Comparison of ENCODE assay signal across 9 cellular contexts in the genomic region with DNA sequence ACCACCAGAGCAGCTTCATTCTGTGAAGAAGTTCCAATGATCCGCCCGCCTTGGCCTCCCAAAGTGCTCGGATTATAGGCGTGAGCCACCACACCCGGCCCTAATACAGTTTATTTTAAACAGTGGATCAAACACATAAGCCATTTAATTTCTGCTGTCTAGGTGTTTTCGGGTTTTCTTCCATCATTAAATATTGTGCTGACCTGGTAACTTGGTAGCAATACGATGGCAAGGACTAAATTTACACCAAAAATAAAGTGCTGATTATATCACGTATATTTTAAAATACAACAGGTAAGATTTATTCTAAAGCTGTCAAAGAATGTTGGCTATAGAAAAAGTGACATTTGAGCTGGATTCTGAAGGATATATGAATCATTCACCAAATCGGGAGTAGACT. TPM values are rescaled to one million over a fixed set of nuclear protein-coding genes. Genes with fewer than 3 reads are reported as not detected.
A peak's percentile ranks its signal among the peaks of the same experiment; 100 is the strongest.
DNase-seq lines count a peak whose midpoint lies in the region; ATAC-seq and TF ChIP-seq lines count a peak whose summit lies in the region.
"Had no signal": no experiment of that assay in that cellular context is flagged by ENCODE, and none has a peak within 500 bp of the region (broad histone marks: within the 10 kb centered on the region; RNA-seq: fewer than 3 reads in every experiment).

No MANE protein-coding gene starts in this region.

- no peaks in the 10 kb centered on the region for H3K9me2 ChIP-seq in SK-N-SH

- peak overlapping the region; percentile 95 for H3K27ac Mint-ChIP-seq in activated CD8-positive, alpha-beta T cell treated with anti-CD3 and anti-CD28 coated beads, Interleukin-2, amount 10 ng/mL, durations not matched to agents 7 days and 5 days
- H3K27ac Mint-ChIP-seq in stimulated activated naive B cell treated with anti-CD40 and anti-IgM and Interleukin-4, amounts not matched to agents 10 μg/mL and 1 μg/mL and 100 μg/mL, for 72 hours: no peak overlapping the region

- H4K20me1 ChIP-seq in SK-N-SH (ENCODE audit: insufficient read depth): peaks cover 19% of the 10 kb centered on the region; the same call in 1 of the 2 replicates

- no peak for ATAC-seq in SK-N-SH treated with all-trans-retinoic acid at 6 μM for 48 hours
- no peak for ATAC-seq in activated CD8-positive, alpha-beta T cell treated with anti-CD3 and anti-CD28 coated beads, Interleukin-2, amount 10 ng/mL, durations not matched to agents 7 days and 5 days
- ATAC-seq in stimulated activated naive B cell treated with anti-CD40 and anti-IgM and Interleukin-4, amounts not matched to agents 10 μg/mL and 1 μg/mL and 100 μg/mL, for 72 hours (replicated peaks): no peak

- no peaks in the 10 kb centered on the region for H3K9me3 Mint-ChIP-seq in activated CD8-positive, alpha-beta T cell treated with anti-CD3 and anti-CD28 coated beads, Interleukin-2, amount 10 ng/mL, durations not matched to agents 7 days and 5 days (ENCODE audit: insufficient read depth)
- H3K9me3 Mint-ChIP-seq in stimulated activated naive B cell treated with anti-CD40 and anti-IgM and Interleukin-4, amounts not matched to agents 10 μg/mL and 1 μg/mL and 100 μg/mL, for 72 hours: peaks cover 0 to 4% of the 10 kb centered on the region in 2 donors

- no peak overlapping the region for H3K27ac ChIP-seq in SK-N-SH (ENCODE audit: low read depth in 2 of 2, low read length in 1 of 2)

- peak overlapping the region; percentile 96 for H3K4me3 Mint-ChIP-seq in activated CD8-positive, alpha-beta T cell treated with anti-CD3 and anti-CD28 coated beads, Interleukin-2, amount 10 ng/mL, durations not matched to agents 7 days and 5 days
- peak overlapping the region; percentile 90 to 96 for H3K4me3 Mint-ChIP-seq in stimulated activated naive B cell treated with anti-CD40 and anti-IgM and Interleukin-4, amounts not matched to agents 10 μg/mL and 1 μg/mL and 100 μg/mL, for 72 hours

- H2AFZ ChIP-seq in SK-N-SH (ENCODE audit: low read depth): no peak overlapping the region

- H3K27me3 Mint-ChIP-seq in activated CD8-positive, alpha-beta T cell treated with anti-CD3 and anti-CD28 coated beads, Interleukin-2, amount 10 ng/mL, durations not matched to agents 7 days and 5 days (ENCODE audit: low read depth): peaks cover 1% of the 10 kb centered on the region
- H3K27me3 Mint-ChIP-seq in stimulated activated naive B cell treated with anti-CD40 and anti-IgM and Interleukin-4, amounts not matched to agents 10 μg/mL and 1 μg/mL and 100 μg/mL, for 72 hours: peaks cover 0 to 3% of the 10 kb centered on the region in 2 donors

- in situ Hi-C loops in GM13976 (cut with MboI; ENCODE audit: low sequenced_read_pairs, unreplicated experiment): no loop called here

- H3K4me1 ChIP-seq in SK-N-SH (ENCODE audit: control insufficient read depth in 1 of 2, insufficient read depth in 2 of 2, low read depth in 1 of 2, low read length in 1 of 2): peaks cover 5 to 13% of the 10 kb centered on the region in 2 experiments; a peak in 3 of 4 replicates

- TF ChIP-seq CTCF in SK-N-SH (IDR thresholded peaks at IDR 0.05) (no peak), GM13976 (IDR thresholded peaks at IDR 0.05; ENCODE audit: borderline replicate concordance, control extremely low read depth, extremely low read depth, insufficient read depth, missing control alignments) (no peak)

- H3K36me3 Mint-ChIP-seq in activated CD8-positive, alpha-beta T cell treated with anti-CD3 and anti-CD28 coated beads, Interleukin-2, amount 10 ng/mL, durations not matched to agents 7 days and 5 days (ENCODE audit: low read depth): peaks cover 16% of the 10 kb centered on the region
- peaks cover 8 to 13% of the 10 kb centered on the region in 2 donors for H3K36me3 Mint-ChIP-seq in stimulated activated naive B cell treated with anti-CD40 and anti-IgM and Interleukin-4, amounts not matched to agents 10 μg/mL and 1 μg/mL and 100 μg/mL, for 72 hours

- no peaks in the 10 kb centered on the region for H3F3A ChIP-seq in SK-N-SH (replicated peaks; ENCODE audit: insufficient read depth)

- CTCF ChIA-PET in SK-N-SH (lab: Yijun Ruan, JAX): interaction anchor here (0.8 to 2.0 kb wide), 2 partner anchors 47 to 139 kb away, joined by 3 to 7 read pairs; partner anchors contain the start of gene ITM2B
- CTCF ChIA-PET in activated CD8-positive, alpha-beta T cell treated with anti-CD3 and anti-CD28 coated beads, Interleukin-2, amount 10 ng/mL, durations not matched to agents 7 days and 5 days (lab: Charles Lee): interaction anchor here (0.6 to 3.8 kb wide), 14 partner anchors 8 to 1349 kb away, joined by 3 to 54 read pairs (median 9); partner anchors contain the start of gene NUDT15

- H3K9ac ChIP-seq in SK-N-SH: peak overlapping the region; percentile 95; the same call in 1 of the 2 replicates

- peaks cover 0 to 7% of the 10 kb centered on the region in 2 experiments for H3K36me3 ChIP-seq in SK-N-SH (replicated peaks in 1 of 2; ENCODE audit: control insufficient read depth in 1 of 2, insufficient read depth in 2 of 2, low read length in 1 of 2)

- no peak for TF ChIP-seq EP300 in SK-N-SH (IDR thresholded peaks at IDR 0.05; ENCODE audit: borderline replicate concordance in 1 of 2, low read depth in 1 of 2, low read length in 1 of 2)

- H3K4me3 ChIP-seq in SK-N-SH (ENCODE audit: low read depth in 2 of 2, low read length in 1 of 2) (peak overlapping the region; percentile 96 to 98), iPS-18c (ENCODE audit: insufficient read depth, low read depth, low read length) (peak overlapping the region; percentile 94; the same call in 1 of the 2 replicates)

- H3K27me3 ChIP-seq in SK-N-SH (ENCODE audit: insufficient read depth): no peaks in the 10 kb centered on the region

- DNase-seq in SK-N-SH (no peak), GM13976 (ENCODE audit: low spot score) (no peak), GOT3 (lab: John Stamatoyannopoulos, UW) (no peak), CD1c-positive myeloid dendritic cell (ENCODE audit: extremely low spot score) (no peak)
- DNase-seq in activated CD8-positive, alpha-beta T cell treated with anti-CD3 and anti-CD28 coated beads, Interleukin-2, amount 10 ng/mL, durations not matched to agents 7 days and 5 days: no peak
- no peak for DNase-seq in stimulated activated naive B cell treated with anti-CD40 and anti-IgM and Interleukin-4, amounts not matched to agents 10 μg/mL and 1 μg/mL and 100 μg/mL, for 72 hours
- DNase-seq: NCI-H1436 had no signal

- peak overlapping the region; percentile 78 for H3K4me2 ChIP-seq in SK-N-SH

- POLR2A ChIA-PET in SK-N-SH (lab: Yijun Ruan, JAX): interaction anchor here (0.6 kb wide), 1 partner anchor 131 kb away, joined by 3 read pairs; no protein-coding TSS in a partner anchor
- POLR2A ChIA-PET in activated CD8-positive, alpha-beta T cell treated with anti-CD3 and anti-CD28 coated beads, Interleukin-2, amount 10 ng/mL, durations not matched to agents 7 days and 5 days (lab: Charles Lee): interaction anchor here (2.0 to 2.9 kb wide), 3 partner anchors 15 to 139 kb away, joined by 12 to 27 read pairs (median 13); partner anchors contain the start of genes ITM2B and NUDT15

- peaks cover 52% of the 10 kb centered on the region for H3K4me1 Mint-ChIP-seq in activated CD8-positive, alpha-beta T cell treated with anti-CD3 and anti-CD28 coated beads, Interleukin-2, amount 10 ng/mL, durations not matched to agents 7 days and 5 days (ENCODE audit: low read depth)
- peaks cover 22 to 44% of the 10 kb centered on the region in 2 donors for H3K4me1 Mint-ChIP-seq in stimulated activated naive B cell treated with anti-CD40 and anti-IgM and Interleukin-4, amounts not matched to agents 10 μg/mL and 1 μg/mL and 100 μg/mL, for 72 hours

- H3K79me2 ChIP-seq in SK-N-SH (ENCODE audit: insufficient read depth): peaks cover 63% of the 10 kb centered on the region

- TF ChIP-seq RAD21 in SK-N-SH (IDR thresholded peaks at IDR 0.05; ENCODE audit: low read length): no peak

- no peaks in the 10 kb centered on the region for H3K9me3 ChIP-seq in SK-N-SH
- H3K9me3 ChIP-seq in iPS-18c (ENCODE audit: control insufficient read depth, insufficient read depth, low read length): no peaks in the 10 kb centered on the region

- 66% methylated on average over 9 of the region's 9 CpGs for WGBS in SK-N-SH (ENCODE audit: low lambda C conversion rate)

TF ChIP-seq in SK-N-SH, 30 proteins besides CTCF, POLR2A, EP300 and RAD21 (continues in another document):
- TF ChIP-seq, protein P1, sequence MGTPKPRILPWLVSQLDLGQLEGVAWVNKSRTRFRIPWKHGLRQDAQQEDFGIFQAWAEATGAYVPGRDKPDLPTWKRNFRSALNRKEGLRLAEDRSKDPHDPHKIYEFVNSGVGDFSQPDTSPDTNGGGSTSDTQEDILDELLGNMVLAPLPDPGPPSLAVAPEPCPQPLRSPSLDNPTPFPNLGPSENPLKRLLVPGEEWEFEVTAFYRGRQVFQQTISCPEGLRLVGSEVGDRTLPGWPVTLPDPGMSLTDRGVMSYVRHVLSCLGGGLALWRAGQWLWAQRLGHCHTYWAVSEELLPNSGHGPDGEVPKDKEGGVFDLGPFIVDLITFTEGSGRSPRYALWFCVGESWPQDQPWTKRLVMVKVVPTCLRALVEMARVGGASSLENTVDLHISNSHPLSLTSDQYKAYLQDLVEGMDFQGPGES (IDR thresholded peaks at IDR 0.05; ENCODE audit: low read depth, low read length): no peak
- TF ChIP-seq POLR2AphosphoS5 (IDR thresholded peaks at IDR 0.05; ENCODE audit: low read depth, low read length): no peak

TF ChIP-seq in SK-N-SH treated with all-trans-retinoic acid at 6 μM for 48 hours, 23 proteins besides CTCF, POLR2A, EP300 and RAD21:
- TF ChIP-seq, protein P2, sequence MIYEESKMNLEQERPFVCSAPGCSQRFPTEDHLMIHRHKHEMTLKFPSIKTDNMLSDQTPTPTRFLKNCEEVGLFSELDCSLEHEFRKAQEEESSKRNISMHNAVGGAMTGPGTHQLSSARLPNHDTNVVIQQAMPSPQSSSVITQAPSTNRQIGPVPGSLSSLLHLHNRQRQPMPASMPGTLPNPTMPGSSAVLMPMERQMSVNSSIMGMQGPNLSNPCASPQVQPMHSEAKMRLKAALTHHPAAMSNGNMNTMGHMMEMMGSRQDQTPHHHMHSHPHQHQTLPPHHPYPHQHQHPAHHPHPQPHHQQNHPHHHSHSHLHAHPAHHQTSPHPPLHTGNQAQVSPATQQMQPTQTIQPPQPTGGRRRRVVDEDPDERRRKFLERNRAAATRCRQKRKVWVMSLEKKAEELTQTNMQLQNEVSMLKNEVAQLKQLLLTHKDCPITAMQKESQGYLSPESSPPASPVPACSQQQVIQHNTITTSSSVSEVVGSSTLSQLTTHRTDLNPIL (CRISPR knock-in tag; IDR thresholded peaks at IDR 0.05; ENCODE audit: low read depth): no peak
TF ChIP-seq in SK-N-SH treated with all-trans-retinoic acid at 6 μM for 48 hours: peak in this region for 0.

RNA-seq across cellular contexts. Expression of gene MED4, which starts 1.3 kb away (rescaled TPM):
- polyA plus RNA-seq in SK-N-SH (2012; rRNA removed): 42.2 and 56.9 TPM in 2 replicates
- polyA plus RNA-seq in SK-N-SH (2012; cell fraction: cytosol; rRNA removed): 68.2 and 82.9 TPM in 2 replicates
- 17.8 and 23.5 TPM in 2 replicates for polyA plus RNA-seq in SK-N-SH (2012; cell fraction: nucleus; rRNA removed)
- total RNA-seq in activated CD8-positive, alpha-beta T cell treated with anti-CD3 and anti-CD28 coated beads, Interleukin-2, amount 10 ng/mL, durations not matched to agents 7 days and 5 days: 10 to 100 TPM; 65.3 to 65.5 TPM

RNA-seq across cellular contexts. Expression of gene NUDT15, which starts 56.1 kb away (rescaled TPM):
- polyA plus RNA-seq in SK-N-SH (2012; rRNA removed): 11.9 and 13.8 TPM in 2 replicates
- 19.6 and 22.4 TPM in 2 replicates for polyA plus RNA-seq in SK-N-SH (2012; cell fraction: cytosol; rRNA removed)
- polyA plus RNA-seq in SK-N-SH (2012; cell fraction: nucleus; rRNA removed): 2.4 and 4.0 TPM in 2 replicates
- 10 to 100 TPM; 15.4 to 15.7 TPM for total RNA-seq in activated CD8-positive, alpha-beta T cell treated with anti-CD3 and anti-CD28 coated beads, Interleukin-2, amount 10 ng/mL, durations not matched to agents 7 days and 5 days
